Comparison of ENCODE assay signal across 21 cellular contexts in the genomic region with DNA sequence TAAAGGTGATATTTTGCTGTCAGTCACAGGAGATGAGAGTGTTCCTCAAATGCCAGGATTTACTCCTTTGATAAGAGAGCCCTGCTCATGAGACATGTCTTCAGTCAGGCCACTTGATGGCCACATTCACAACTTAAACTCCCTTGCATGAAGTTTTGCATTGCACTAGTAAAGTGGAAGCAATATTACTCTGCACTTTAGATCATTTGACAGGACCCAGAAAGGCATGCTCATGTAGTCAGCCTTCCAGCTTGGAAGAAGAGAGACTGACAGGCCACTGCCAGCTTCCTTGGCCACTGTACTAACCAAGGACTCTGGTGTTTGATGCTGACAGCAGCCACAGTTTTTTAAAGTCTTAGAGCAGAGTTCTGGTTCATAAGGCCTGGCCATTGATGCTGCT. TPM values are rescaled to one million over a fixed set of nuclear protein-coding genes. Genes with fewer than 3 reads are reported as not detected.
DNase-seq lines count a peak whose midpoint lies in the region; ATAC-seq, FAIRE-seq and TF ChIP-seq lines count a peak whose summit lies in the region.
"Had no signal": no experiment of that assay in that cellular context is flagged by ENCODE, and none has a peak within 500 bp of the region (broad histone marks: within the 10 kb centered on the region; RNA-seq: fewer than 3 reads in every experiment).

No MANE protein-coding gene starts in this region.

- CTCF ChIA-PET in SK-N-SH (lab: Yijun Ruan, JAX): no interaction called here

- intact Hi-C loops in body of pancreas (cut with DNase I): no loop called here

- H3K4me3 ChIP-seq in SK-N-SH (ENCODE audit: low read depth in 2 of 2, low read length in 1 of 2) (no peak overlapping the region), skeletal muscle satellite cell (ENCODE audit: low read length) (no peak overlapping the region), body of pancreas (no peak overlapping the region)
- H3K4me3 ChIP-seq: adrenal gland, gastroesophageal sphincter, lung, transverse colon had no signal

- no peak overlapping the region for H2AFZ ChIP-seq in SK-N-SH (ENCODE audit: low read depth)

- no peak for TF ChIP-seq RAD21 in SK-N-SH (IDR thresholded peaks at IDR 0.05; ENCODE audit: low read length)

- peaks cover 15% of the 10 kb centered on the region for H3F3A ChIP-seq in SK-N-SH (replicated peaks; ENCODE audit: insufficient read depth)

- H4K20me1 ChIP-seq in SK-N-SH (ENCODE audit: insufficient read depth): no peaks in the 10 kb centered on the region; the same call in 1 of the 2 replicates

- H3K9ac ChIP-seq in SK-N-SH: peak overlapping the region; percentile 36; the same call in 1 of the 2 replicates
- H3K9ac ChIP-seq in skeletal muscle satellite cell (ENCODE audit: low read depth, low read length): peak overlapping the region; percentile 73

- H3K27ac ChIP-seq in SK-N-SH (ENCODE audit: low read depth in 2 of 2, low read length in 1 of 2) (peak overlapping the region in 1 of 2 experiments; percentile 75; a peak in 2 of 4 replicates), body of pancreas (no peak overlapping the region)
- H3K27ac ChIP-seq: C4-2B, gastroesophageal sphincter, transverse colon had no signal

- H3K79me2 ChIP-seq in SK-N-SH (ENCODE audit: insufficient read depth): peaks cover 98% of the 10 kb centered on the region

- TF ChIP-seq POLR2A in H54 (IDR thresholded peaks at IDR 0.05; ENCODE audit: low read depth, low read length) (no peak), body of pancreas (IDR thresholded peaks at IDR 0.05) (no peak)

- no peak for TF ChIP-seq EP300 in SK-N-SH (IDR thresholded peaks at IDR 0.05; ENCODE audit: borderline replicate concordance in 1 of 2, low read depth in 1 of 2, low read length in 1 of 2)

- H3K9me3 ChIP-seq in SK-N-SH (0 out of 2 replicates have a peak, but pooled peaks cover 7% of the 10 kb centered on the region), skeletal muscle satellite cell (replicated peaks; ENCODE audit: low read length) (no peaks in the 10 kb centered on the region), body of pancreas (no peaks in the 10 kb centered on the region)
- H3K9me3 ChIP-seq: adrenal gland, transverse colon had no signal

- peak; percentile 6 for FAIRE-seq in H54 (lab: Jason Lieb, UNC)

- no peaks in the 10 kb centered on the region for H3K9me2 ChIP-seq in SK-N-SH

- 0 out of 2 replicates have a peak overlapping the region, but pooled peaks have one; percentile 29 for H3K4me2 ChIP-seq in SK-N-SH
- H3K4me2 ChIP-seq in skeletal muscle satellite cell (ENCODE audit: low read length): no peak overlapping the region

- peaks cover 0 to 58% of the 10 kb centered on the region in 2 experiments for H3K36me3 ChIP-seq in SK-N-SH (replicated peaks in 1 of 2; ENCODE audit: control insufficient read depth in 1 of 2, insufficient read depth in 2 of 2, low read length in 1 of 2)
- H3K36me3 ChIP-seq in skeletal muscle satellite cell (ENCODE audit: insufficient read depth, low read length): no peaks in the 10 kb centered on the region
- H3K36me3 ChIP-seq in body of pancreas (replicated peaks in 1 of 2; ENCODE audit: insufficient read depth in 1 of 2, low read depth in 2 of 2): no peaks in the 10 kb centered on the region
- H3K36me3 ChIP-seq: adrenal gland, gastroesophageal sphincter, transverse colon had no signal

- peaks cover 0 to 7% of the 10 kb centered on the region in 2 experiments; a peak in 2 of 4 replicates for H3K4me1 ChIP-seq in SK-N-SH (ENCODE audit: control insufficient read depth in 1 of 2, insufficient read depth in 2 of 2, low read depth in 1 of 2, low read length in 1 of 2)
- H3K4me1 ChIP-seq in skeletal muscle satellite cell (ENCODE audit: control insufficient read depth, insufficient read depth, low read length): peaks cover 24% of the 10 kb centered on the region
- no peaks in the 10 kb centered on the region for H3K4me1 ChIP-seq in body of pancreas
- H3K4me1 ChIP-seq: gastroesophageal sphincter, transverse colon had no signal

- H3K27me3 ChIP-seq in SK-N-SH (ENCODE audit: insufficient read depth) (no peaks in the 10 kb centered on the region), skeletal muscle satellite cell (ENCODE audit: control insufficient read depth, insufficient read depth, low read length) (no peaks in the 10 kb centered on the region), body of pancreas (no peaks in the 10 kb centered on the region)
- H3K27me3 ChIP-seq: adrenal gland, gastroesophageal sphincter, transverse colon had no signal

- DNase-seq in H54 (ENCODE audit: insufficient read length, low spot score) (no peak), SK-N-SH (no peak), fibroblast of peridontal ligament (ENCODE audit: extremely low read depth) (peak; percentile 67), body of pancreas (no peak), NOMO-1 treated with dmso at 0.1 percent for 144 hours (lab: John Stamatoyannopoulos, UW; ENCODE audit: unreplicated experiment) (no peak)
- DNase-seq: adrenal gland; DMS 273 treated with DMSO at 0.1 percent for 48 hours; MM.1S; NCI-H1694; nephron progenitor cell; RPMI8226; stimulated activated CD4-positive, alpha-beta T cell treated with anti-CD3 and anti-CD28 coated beads, Interleukin-15, amount 100 ng/mL, for 24 hours; stimulated activated naive CD4-positive, alpha-beta T cell; transverse colon had no signal

- no peak for ATAC-seq in body of pancreas
- ATAC-seq in GM21528 (IDR thresholded peaks at IDR 0.05; ENCODE audit: low FRiP score, unreplicated experiment): no peak
- ATAC-seq: activated T-helper 17 cell treated with anti-CD3 and anti-CD28 coated beads, Interleukin-2, amount 50 U/mL, for 72 hours; gastroesophageal sphincter had no signal

- TF ChIP-seq CTCF in SK-N-SH (IDR thresholded peaks at IDR 0.05): peak; percentile 21; the same call in 1 of the 2 replicates
- TF ChIP-seq CTCF in body of pancreas (IDR thresholded peaks at IDR 0.05): no peak

- POLR2A ChIA-PET in SK-N-SH (lab: Yijun Ruan, JAX): no interaction called here

TF ChIP-seq in SK-N-SH, 30 proteins besides CTCF, POLR2A, EP300 and RAD21:
- TF ChIP-seq TCF12 (IDR thresholded peaks at IDR 0.05) (no peak), POLR2AphosphoS5 (IDR thresholded peaks at IDR 0.05; ENCODE audit: low read depth, low read length) (no peak), FOXJ3 (CRISPR knock-in tag; IDR thresholded peaks at IDR 0.05) (no peak), ZBTB33 (IDR thresholded peaks at IDR 0.05; ENCODE audit: borderline replicate concordance, low read depth) (no peak), JUND (IDR thresholded peaks at IDR 0.05) (no peak), ELF1 (IDR thresholded peaks at IDR 0.05) (no peak)
TF ChIP-seq in SK-N-SH: peak in this region for 0.

RNA-seq across cellular contexts. Expression of gene NPR3, which starts 42.6 kb away (rescaled TPM):
- polyA plus RNA-seq in SK-N-SH (2012; rRNA removed): 35.8 and 49.7 TPM in 2 replicates
- polyA plus RNA-seq in SK-N-SH (2012; cell fraction: cytosol; rRNA removed): 34.1 and 48.3 TPM in 2 replicates
- 28.9 and 53.2 TPM in 2 replicates for polyA plus RNA-seq in SK-N-SH (2012; cell fraction: nucleus; rRNA removed)
- 44.1 and 50.9 TPM in 2 replicates for total RNA-seq in skeletal muscle satellite cell (2012; rRNA removed)
- 1 to 10 TPM; 2.6 to 4.7 TPM for total RNA-seq in body of pancreas
- total RNA-seq: activated CD8-positive, alpha-beta memory T cell treated with anti-CD3 and anti-CD28 coated beads for 36 hours had no signal
